In genomic region chr2:73987109-73987947, GRCh38 we compare ENCODE assay signal across 8 cellular contexts. TPM values are rescaled to one million over a fixed set of nuclear protein-coding genes. Genes with fewer than 3 reads are reported as not detected.
DNase-seq lines count a peak whose midpoint lies in the region; ATAC-seq, FAIRE-seq and TF ChIP-seq lines count a peak whose summit lies in the region.

No MANE protein-coding gene starts in this region.

- H3K4me3 ChIP-seq in Caco-2 (ENCODE audit: low read depth, low read length) = no peak overlapping the region
- H3K4me3 ChIP-seq in kidney (ENCODE audit: low read length in 2 of 2) = peak overlapping the region; percentile 33 to 50

- no peak for FAIRE-seq in kidney (lab: Jason Lieb, UNC)

- H3K36me3 ChIP-seq in Caco-2 (ENCODE audit: control insufficient read depth, insufficient read depth, low read length) (peaks cover 9% of the 10 kb centered on the region), kidney (ENCODE audit: control insufficient read depth in 1 of 2, insufficient read depth in 2 of 2, low read length in 2 of 2) (no peaks in the 10 kb centered on the region)

- no peaks in the 10 kb centered on the region for H3K27me3 ChIP-seq in Caco-2 (replicated peaks; ENCODE audit: control insufficient read depth, insufficient read depth, low read length)

- H3K27me3 Mint-ChIP-seq in Caco-2 (ENCODE audit: insufficient read depth, unreplicated experiment) = no peaks in the 10 kb centered on the region
- H3K27me3 Mint-ChIP-seq in activated naive CD8-positive, alpha-beta T cell treated with anti-CD3 and anti-CD28 coated beads, Interleukin-2, amount 10 ng/mL, durations not matched to agents 7 days and 5 days = no peaks in the 10 kb centered on the region
- no peaks in the 10 kb centered on the region for H3K27me3 Mint-ChIP-seq in stimulated activated memory B cell treated with anti-CD40 and anti-IgM and Interleukin-4, amounts not matched to agents 10 μg/mL and 1 μg/mL and 100 μg/mL, for 72 hours

- ATAC-seq in activated naive CD8-positive, alpha-beta T cell treated with anti-CD3 and anti-CD28 coated beads, Interleukin-2, amount 10 ng/mL, durations not matched to agents 7 days and 5 days (ENCODE audit: low read depth) = peak; percentile 55
- ATAC-seq in stimulated activated memory B cell treated with anti-CD40 and anti-IgM and Interleukin-4, amounts not matched to agents 10 μg/mL and 1 μg/mL and 100 μg/mL, for 72 hours = no peak

- peaks cover 25% of the 10 kb centered on the region for H3K4me1 Mint-ChIP-seq in Caco-2 (ENCODE audit: low read depth, unreplicated experiment)
- peaks cover 56% of the 10 kb centered on the region for H3K4me1 Mint-ChIP-seq in activated naive CD8-positive, alpha-beta T cell treated with anti-CD3 and anti-CD28 coated beads, Interleukin-2, amount 10 ng/mL, durations not matched to agents 7 days and 5 days
- peaks cover 81% of the 10 kb centered on the region for H3K4me1 Mint-ChIP-seq in stimulated activated memory B cell treated with anti-CD40 and anti-IgM and Interleukin-4, amounts not matched to agents 10 μg/mL and 1 μg/mL and 100 μg/mL, for 72 hours

- TF ChIP-seq CTCF in Caco-2 (IDR thresholded peaks at IDR 0.05; ENCODE audit: insufficient read depth in 1 of 2, low read depth in 1 of 2, low read length in 1 of 2, severe bottlenecking in 1 of 2, unreplicated experiment in 1 of 2) = no peak
- peak; percentile 28 for TF ChIP-seq CTCF in kidney (IDR thresholded peaks at IDR 0.05; ENCODE audit: borderline replicate concordance, extremely low read depth, insufficient read depth)

- peaks cover 31% of the 10 kb centered on the region for H3K4me1 ChIP-seq in Caco-2
- peaks cover 9 to 35% of the 10 kb centered on the region in 2 donors for H3K4me1 ChIP-seq in kidney (ENCODE audit: control insufficient read depth in 1 of 2, insufficient read depth in 1 of 2, low read depth in 1 of 2, low read length in 2 of 2)

- H3K4me3 Mint-ChIP-seq in Caco-2 (ENCODE audit: unreplicated experiment) = peak overlapping the region; percentile 76
- H3K4me3 Mint-ChIP-seq in activated naive CD8-positive, alpha-beta T cell treated with anti-CD3 and anti-CD28 coated beads, Interleukin-2, amount 10 ng/mL, durations not matched to agents 7 days and 5 days = peak overlapping the region; percentile 83
- H3K4me3 Mint-ChIP-seq in stimulated activated memory B cell treated with anti-CD40 and anti-IgM and Interleukin-4, amounts not matched to agents 10 μg/mL and 1 μg/mL and 100 μg/mL, for 72 hours = peak overlapping the region; percentile 87

- POLR2A ChIA-PET in Caco-2 (lab: Charles Lee) = no interaction called here
- POLR2A ChIA-PET in activated naive CD8-positive, alpha-beta T cell treated with anti-CD3 and anti-CD28 coated beads, Interleukin-2, amount 10 ng/mL, durations not matched to agents 7 days and 5 days (lab: Charles Lee) = interaction anchor here (0.8 to 5.3 kb wide), 12 partner anchors 10 to 191 kb away, joined by 3 to 40 read pairs (median 4); partner anchors contain the start of gene MOB1A

- H3K27ac Mint-ChIP-seq in Caco-2 (ENCODE audit: unreplicated experiment) = no peak overlapping the region
- H3K27ac Mint-ChIP-seq in activated naive CD8-positive, alpha-beta T cell treated with anti-CD3 and anti-CD28 coated beads, Interleukin-2, amount 10 ng/mL, durations not matched to agents 7 days and 5 days = peak overlapping the region; percentile 91
- H3K27ac Mint-ChIP-seq in stimulated activated memory B cell treated with anti-CD40 and anti-IgM and Interleukin-4, amounts not matched to agents 10 μg/mL and 1 μg/mL and 100 μg/mL, for 72 hours = peak overlapping the region; percentile 93

- intact Hi-C loops in Caco-2 (cut with micrococcal nuclease; ENCODE audit: unreplicated experiment) (no loop called here), kidney (cut with DNase I) (no loop called here)

- BruUV-seq in Caco-2 (replicated peaks; lab: Mats Ljungman, UMichigan) = no TSS peak

- CTCF ChIA-PET in Caco-2 (lab: Charles Lee) = interaction anchor here (0.6 kb wide), 1 partner anchor 133 kb away, joined by 4 read pairs; no protein-coding TSS in a partner anchor

- H3K27ac ChIP-seq in kidney (ENCODE audit: low read depth in 2 of 2, low read length in 2 of 2) = no peak overlapping the region

- no peaks in the 10 kb centered on the region for H3K9me3 ChIP-seq in Caco-2
- H3K9me3 ChIP-seq in kidney (ENCODE audit: control insufficient read depth in 1 of 2, low read length in 2 of 2) = no peaks in the 10 kb centered on the region

- peaks cover 72% of the 10 kb centered on the region for H3K36me3 Mint-ChIP-seq in Caco-2 (ENCODE audit: insufficient read depth, unreplicated experiment)
- H3K36me3 Mint-ChIP-seq in activated naive CD8-positive, alpha-beta T cell treated with anti-CD3 and anti-CD28 coated beads, Interleukin-2, amount 10 ng/mL, durations not matched to agents 7 days and 5 days = peaks cover 42% of the 10 kb centered on the region
- peaks cover 54% of the 10 kb centered on the region for H3K36me3 Mint-ChIP-seq in stimulated activated memory B cell treated with anti-CD40 and anti-IgM and Interleukin-4, amounts not matched to agents 10 μg/mL and 1 μg/mL and 100 μg/mL, for 72 hours

- H3K9ac ChIP-seq in kidney (ENCODE audit: low read length in 2 of 2) = peak overlapping the region in 1 of 2 donors; percentile 14

- H3K9me3 Mint-ChIP-seq in Caco-2 (ENCODE audit: unreplicated experiment) = peaks cover 9% of the 10 kb centered on the region
- peaks cover 9% of the 10 kb centered on the region for H3K9me3 Mint-ChIP-seq in activated naive CD8-positive, alpha-beta T cell treated with anti-CD3 and anti-CD28 coated beads, Interleukin-2, amount 10 ng/mL, durations not matched to agents 7 days and 5 days
- H3K9me3 Mint-ChIP-seq in stimulated activated memory B cell treated with anti-CD40 and anti-IgM and Interleukin-4, amounts not matched to agents 10 μg/mL and 1 μg/mL and 100 μg/mL, for 72 hours = peaks cover 11% of the 10 kb centered on the region

- DNase-seq in Caco-2 = no peak
- DNase-seq in NOMO-1 (lab: John Stamatoyannopoulos, UW; ENCODE audit: unreplicated experiment in 2 of 2) = peak; percentile 45 to 63
- peak; percentile 63 for DNase-seq in activated naive CD8-positive, alpha-beta T cell treated with anti-CD3 and anti-CD28 coated beads, Interleukin-2, amount 10 ng/mL, durations not matched to agents 7 days and 5 days
- DNase-seq in kidney = peak; percentile 81
- DNase-seq in kidney glomerular epithelial cell (lab: John Stamatoyannopoulos, UW) = no peak
- DNase-seq in T-helper 9 cell = no peak
- no peak for DNase-seq in NCI-H2196 treated with DMSO at 0.1 percent for 48 hours (lab: John Stamatoyannopoulos, UW; ENCODE audit: unreplicated experiment)

RNA-seq across cellular contexts. Expression of gene TET3, which starts 2.6 kb away (rescaled TPM):
- total RNA-seq in Caco-2 (2022) = 27.5 and 27.8 TPM in 2 replicates
- 10 to 100 TPM; 19.9 to 21.0 TPM for total RNA-seq in activated naive CD8-positive, alpha-beta T cell treated with anti-CD3 and anti-CD28 coated beads, Interleukin-2, amount 10 ng/mL, durations not matched to agents 7 days and 5 days
- total RNA-seq in kidney = 13.1 TPM
- polyA plus RNA-seq in kidney (ENCODE audit: insufficient read depth, low read depth, low replicate concordance) = 0.52 TPM

Comparison
In these comparisons a context has a peak if more than half of its experiments do, and no peak if none do; other contexts are left out.
1. DNase-seq: peak in NOMO-1 (2 of 2), activated naive CD8-positive, alpha-beta T cell treated with anti-CD3 and anti-CD28 coated beads, Interleukin-2, amount 10 ng/mL, durations not matched to agents 7 days and 5 days (single experiment) and kidney (single experiment); none in Caco-2 (0 of 2), kidney glomerular epithelial cell (single experiment), T-helper 9 cell (single experiment) and NCI-H2196 treated with DMSO at 0.1 percent for 48 hours (single experiment).
2. Peak in every context shown above with its lines, with median percentiles within 50 percentile points of each other: H3K4me3 Mint-ChIP-seq.